16 cellular contexts compared by ENCODE assay signal in the genomic region with DNA sequence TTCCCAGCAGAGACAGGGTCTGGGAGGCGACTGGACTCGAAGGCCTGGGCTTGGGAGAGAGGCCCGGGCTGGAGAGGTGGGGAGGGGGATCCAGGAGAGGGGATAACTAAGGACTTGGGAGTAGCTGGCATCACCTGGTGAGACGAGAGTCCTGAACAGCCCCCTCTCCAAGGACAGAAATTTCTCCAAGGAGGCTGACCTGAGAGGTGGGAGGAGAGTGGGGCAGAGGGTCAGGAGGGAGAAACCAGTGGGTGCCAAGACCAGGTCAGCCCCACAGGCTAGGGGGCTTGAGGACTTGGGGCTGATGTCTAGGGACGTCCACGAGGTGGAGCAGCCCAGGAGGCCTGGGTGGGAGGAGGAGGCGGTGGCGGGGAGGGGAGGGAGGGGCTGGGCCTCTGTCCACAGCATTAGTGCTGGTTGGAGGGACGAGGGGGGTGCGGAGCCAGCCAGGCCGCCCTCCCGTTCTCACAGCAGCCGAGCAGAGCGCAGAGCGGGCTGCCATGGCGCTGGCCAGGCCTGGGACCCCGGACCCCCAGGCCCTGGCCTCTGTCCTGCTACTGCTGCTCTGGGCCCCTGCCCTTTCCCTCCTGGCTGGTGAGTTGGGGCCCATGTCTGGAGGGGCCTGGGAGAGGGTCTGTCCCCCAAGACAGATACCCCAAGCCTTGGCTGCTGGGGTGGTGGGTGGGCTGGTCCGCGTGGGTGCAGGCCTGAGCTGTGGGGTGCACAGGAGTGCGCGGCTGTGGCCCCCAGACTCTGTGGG. TPM values are rescaled to one million over a fixed set of nuclear protein-coding genes. Genes with fewer than 3 reads are reported as not detected.
DNase-seq lines count a peak whose midpoint lies in the region; ATAC-seq, FAIRE-seq and TF ChIP-seq lines count a peak whose summit lies in the region.
"Had no signal": no experiment of that assay in that cellular context is flagged by ENCODE, and none has a peak within 500 bp of the region (broad histone marks: within the 10 kb centered on the region; RNA-seq: fewer than 3 reads in every experiment).

TSS of gene CRB2 (plus strand) at position 437 of the 760 bp plus-strand sequence. CDS start at position 501, 64 bp downstream.

- H2AFZ ChIP-seq in GM23338 (peak within 1 kb of the TSS; percentile 93), neural progenitor cell (replicated peaks) (no peak within 1 kb of the TSS)

- H3K9me2 ChIP-seq in GM23338 (ENCODE audit: insufficient read depth), result no peaks in the 10 kb centered on the region

- H3K27ac Mint-ChIP-seq in GM23338 (no peak within 1 kb of the TSS), neural progenitor cell (peak within 1 kb of the TSS; percentile 99)
- H3K27ac Mint-ChIP-seq: activated T-helper 1 cell treated with anti-CD3 and anti-CD28 coated beads, Interleukin-12 subunit alpha, Interleukin-12 subunit beta, Interleukin-2, Interleukin-4 antibody, amounts not matched to agents 30 ng/mL and 10 ng/mL and 1 ng/mL, durations not matched to agents 14 hours and 24 hours and 36 hours; natural killer cell had no signal

- peak; percentile 92 for DNase-seq in GM23338 (ENCODE audit: low spot score)
- DNase-seq in NCI-H82 treated with DMSO at 0.1 percent for 48 hours (lab: John Stamatoyannopoulos, UW; ENCODE audit: unreplicated experiment), result peak; percentile 60
- DNase-seq in erythroblast (lab: John Stamatoyannopoulos, UW), result peak; percentile 58 to 70
- peak; percentile 91 for DNase-seq in neural progenitor cell (ENCODE audit: low spot score)
- DNase-seq in H54 (ENCODE audit: insufficient read length, low spot score), result no peak
- DNase-seq in SHP77 treated with DMSO at 0.1 percent for 48 hours (lab: John Stamatoyannopoulos, UW), result no peak
- DNase-seq in NCI-H1417 treated with DMSO at 0.1 percent for 48 hours (lab: John Stamatoyannopoulos, UW), result no peak
- DNase-seq: CD4-positive, alpha-beta memory T cell; dermis blood vessel endothelial cell; natural killer cell; NCI-H187; stimulated activated CD4-positive, alpha-beta T cell treated with anti-CD3 and anti-CD28 coated beads, Interleukin-2, amount 100 ng/mL, for 24 hours had no signal

- H3K4me2 ChIP-seq in GM23338 (peak within 1 kb of the TSS; percentile 87), neural progenitor cell (peak within 1 kb of the TSS; percentile 99)

- H3K27me3 ChIP-seq in GM23338 (ENCODE audit: insufficient read depth) (no peaks in the 10 kb centered on the region), neural progenitor cell (no peaks in the 10 kb centered on the region)

- ATAC-seq in GM23338 (peak; percentile 17), esophagus mucosa (no peak)
- ATAC-seq: natural killer cell had no signal

- H3K36me3 ChIP-seq in GM23338 (ENCODE audit: insufficient read depth), result no peaks in the 10 kb centered on the region
- no peaks in the 10 kb centered on the region for H3K36me3 ChIP-seq in neural progenitor cell

- no peaks in the 10 kb centered on the region; the same call in 2 of the 3 replicates for H3K36me3 Mint-ChIP-seq in GM23338 (ENCODE audit: low read depth)
- no peaks in the 10 kb centered on the region for H3K36me3 Mint-ChIP-seq in neural progenitor cell
- H3K36me3 Mint-ChIP-seq: CD4-positive, alpha-beta memory T cell; natural killer cell had no signal

- no peaks in the 10 kb centered on the region for H3K9me3 ChIP-seq in neural progenitor cell (ENCODE audit: low read depth)

- H3K27ac ChIP-seq in GM23338 (ENCODE audit: low read depth) (no peak within 1 kb of the TSS), neural progenitor cell (peak within 1 kb of the TSS; percentile 24)
- H3K27ac ChIP-seq: VCaP had no signal

- H3K9me3 Mint-ChIP-seq in GM23338, result no peaks in the 10 kb centered on the region; the same call in 2 of the 3 replicates
- no peaks in the 10 kb centered on the region for H3K9me3 Mint-ChIP-seq in neural progenitor cell
- H3K9me3 Mint-ChIP-seq: activated T-helper 1 cell treated with anti-CD3 and anti-CD28 coated beads, Interleukin-12 subunit alpha, Interleukin-12 subunit beta, Interleukin-2, Interleukin-4 antibody, amounts not matched to agents 30 ng/mL and 10 ng/mL and 1 ng/mL, durations not matched to agents 14 hours and 24 hours and 36 hours; natural killer cell had no signal

- H3K27me3 Mint-ChIP-seq in GM23338 (ENCODE audit: insufficient read depth, low read depth, poor library complexity) (peaks cover 36% of the 10 kb centered on the region), neural progenitor cell (ENCODE audit: insufficient read depth, low read depth) (peaks cover 30% of the 10 kb centered on the region)

- H3K4me1 ChIP-seq in GM23338 (ENCODE audit: insufficient read depth), result peaks cover 50% of the 10 kb centered on the region
- peaks cover 31% of the 10 kb centered on the region for H3K4me1 ChIP-seq in neural progenitor cell

- TF ChIP-seq POLR2A in erythroblast (IDR thresholded peaks at IDR 0.05; ENCODE audit: low read length) (no peak), H54 (IDR thresholded peaks at IDR 0.05; ENCODE audit: low read depth, low read length) (no peak)

- H3F3A ChIP-seq in GM23338 (replicated peaks; ENCODE audit: low read depth), result 0 out of 2 replicates have a peak, but pooled peaks cover 12% of the 10 kb centered on the region
- H3F3A ChIP-seq in neural progenitor cell (ENCODE audit: low read depth), result peaks cover 62% of the 10 kb centered on the region

- no peak for FAIRE-seq in H54 (lab: Jason Lieb, UNC)
- FAIRE-seq: RCC 7860 had no signal

- H3K4me3 Mint-ChIP-seq in GM23338 (peak within 1 kb of the TSS; percentile 65), neural progenitor cell (peak within 1 kb of the TSS; percentile 94)
- H3K4me3 Mint-ChIP-seq: activated T-helper 1 cell treated with anti-CD3 and anti-CD28 coated beads, Interleukin-12 subunit alpha, Interleukin-12 subunit beta, Interleukin-2, Interleukin-4 antibody, amounts not matched to agents 30 ng/mL and 10 ng/mL and 1 ng/mL, durations not matched to agents 14 hours and 24 hours and 36 hours; CD4-positive, alpha-beta memory T cell; natural killer cell had no signal

- H4K20me1 ChIP-seq in GM23338 (replicated peaks; ENCODE audit: insufficient read depth) (no peaks in the 10 kb centered on the region), neural progenitor cell (ENCODE audit: low read depth) (peaks cover 14% of the 10 kb centered on the region)

- H3K79me2 ChIP-seq in GM23338 (replicated peaks; ENCODE audit: insufficient read depth) (no peaks in the 10 kb centered on the region), neural progenitor cell (ENCODE audit: low read depth) (peaks cover 47% of the 10 kb centered on the region)

- peak within 1 kb of the TSS; percentile 53 for H3K9ac ChIP-seq in neural progenitor cell

- TF ChIP-seq CTCF in GM23338 (conservative IDR thresholded peaks at IDR 0.05; ENCODE audit: low read depth in 2 of 2) (peak; percentile 37 to 42), neural progenitor cell (IDR thresholded peaks at IDR 0.05) (peak; percentile 51)

- peak within 1 kb of the TSS; percentile 60 for H3K4me3 ChIP-seq in GM23338
- peak within 1 kb of the TSS; percentile 84 for H3K4me3 ChIP-seq in neural progenitor cell

- H3K4me1 Mint-ChIP-seq in GM23338 (peaks cover 54% of the 10 kb centered on the region), neural progenitor cell (peaks cover 53% of the 10 kb centered on the region)

TF ChIP-seq in GM23338, 12 proteins besides CTCF, POLR2A, EP300 and RAD21:
- TF ChIP-seq EZH2 (IDR thresholded peaks at IDR 0.05; ENCODE audit: low read depth, unreplicated experiment), result no peak
- TF ChIP-seq REST (IDR thresholded peaks at IDR 0.05; ENCODE audit: unreplicated experiment), result peak; percentile 54
- TF ChIP-seq JUNB (IDR thresholded peaks at IDR 0.05; ENCODE audit: unreplicated experiment), result no peak

RNA-seq across cellular contexts. Expression of gene CRB2, which starts in this region (rescaled TPM):
- 9.8 and 10.2 TPM in 2 replicates for total RNA-seq in GM23338 (2014; rRNA removed; shearing (Covaris generic))
- polyA plus RNA-seq in GM23338 (2016; fragmentation: Nextera tagmentation; extraction: Ambion mirVana), result 0.34 and 0.50 TPM in 2 replicates
- 18.5 and 70.7 TPM in 2 replicates for total RNA-seq in neural progenitor cell (ENCODE audit: low replicate concordance)
- total RNA-seq in esophagus mucosa, result not detected
- total RNA-seq: activated T-helper 1 cell treated with anti-CD3 and anti-CD28 coated beads, Interleukin-12 subunit alpha, Interleukin-12 subunit beta, Interleukin-2, Interleukin-4 antibody, amounts not matched to agents 30 ng/mL and 10 ng/mL and 1 ng/mL, durations not matched to agents 14 hours and 24 hours and 36 hours; CD4-positive, alpha-beta memory T cell; dermis blood vessel endothelial cell; natural killer cell had no signal
- polyA plus RNA-seq: CD4-positive, alpha-beta memory T cell had no signal

Comparison
In these comparisons a context has a peak if more than half of its experiments do, and no peak if none do; other contexts are left out.
1. RNA of gene CRB2 (total RNA-seq): 18.5 to 70.7 TPM in neural progenitor cell and 9.8 to 10.2 TPM in GM23338; not detected in esophagus mucosa (single experiment); every median in the first group is over 10 times any median in the second.
2. DNase-seq: peak in GM23338 (single experiment), NCI-H82 treated with DMSO at 0.1 percent for 48 hours (single experiment), erythroblast (2 of 2) and neural progenitor cell (single experiment); none in H54 (single experiment), SHP77 treated with DMSO at 0.1 percent for 48 hours (single experiment) and NCI-H1417 treated with DMSO at 0.1 percent for 48 hours (single experiment).